ENCODE assay signal across 14 cellular contexts in genomic region chr1:93593868-93594602, GRCh38.
A peak's percentile ranks its signal among the peaks of the same experiment; 100 is the strongest.
DNase-seq lines count a peak whose midpoint lies in the region; ATAC-seq, FAIRE-seq and TF ChIP-seq lines count a peak whose summit lies in the region.
"Had no signal": no experiment of that assay in that cellular context is flagged by ENCODE, and none has a peak within 500 bp of the region (broad histone marks: within the 10 kb centered on the region; RNA-seq: fewer than 3 reads in every experiment).

No MANE protein-coding gene starts in this region.

- peak overlapping the region; percentile 5 for H3K4me3 Mint-ChIP-seq in mesothelial cell of epicardium
- H3K4me3 Mint-ChIP-seq: CD4-positive, CD25-positive, alpha-beta regulatory T cell had no signal

- DNase-seq in NCI-H510A (lab: John Stamatoyannopoulos, UW) = peak; percentile 20
- no peak for DNase-seq in bronchial epithelial cell (ENCODE audit: low read depth)
- no peak for DNase-seq in mesothelial cell of epicardium (ENCODE audit: low spot score in 2 of 2, unreplicated experiment in 2 of 2)
- no peak for DNase-seq in suprapubic skin (ENCODE audit: low spot score in 2 of 2)
- DNase-seq in medulla oblongata (ENCODE audit: extremely low spot score) = no peak
- DNase-seq in CD1c-positive myeloid dendritic cell (ENCODE audit: extremely low spot score) = no peak
- DNase-seq in activated CD4-positive, alpha-beta T cell treated with anti-CD3 and anti-CD28 coated beads for 4 hours = no peak
- DNase-seq: activated naive CD4-positive, alpha-beta T cell; CD4-positive, CD25-positive, alpha-beta regulatory T cell; GDM1; kidney glomerular epithelial cell had no signal

- H3K9me3 Mint-ChIP-seq in mesothelial cell of epicardium = no peaks in the 10 kb centered on the region
- H3K9me3 Mint-ChIP-seq: CD4-positive, CD25-positive, alpha-beta regulatory T cell had no signal

- peaks cover 77% of the 10 kb centered on the region for H3K4me1 Mint-ChIP-seq in mesothelial cell of epicardium

- FAIRE-seq in bronchial epithelial cell (lab: Jason Lieb, UNC) = peak; percentile 18

- H3K4me1 ChIP-seq in suprapubic skin = peaks cover 67% of the 10 kb centered on the region

- ATAC-seq in GM21515 (IDR thresholded peaks at IDR 0.05; ENCODE audit: unreplicated experiment) = no peak
- ATAC-seq: SK-N-SH treated with all-trans-retinoic acid at 6 μM for 48 hours had no signal

- no peak for TF ChIP-seq POLR2A in suprapubic skin (IDR thresholded peaks at IDR 0.05)

- H3K36me3 Mint-ChIP-seq in mesothelial cell of epicardium = no peaks in the 10 kb centered on the region
- H3K36me3 Mint-ChIP-seq: CD4-positive, CD25-positive, alpha-beta regulatory T cell had no signal

- TF ChIP-seq EP300 in suprapubic skin (IDR thresholded peaks at IDR 0.05) = no peak

- no peaks in the 10 kb centered on the region for H3K27me3 Mint-ChIP-seq in mesothelial cell of epicardium (ENCODE audit: low read depth)

- TF ChIP-seq CTCF in bronchial epithelial cell (IDR thresholded peaks at IDR 0.05; ENCODE audit: insufficient read depth, low read length, severe bottlenecking) = no peak
- no peak for TF ChIP-seq CTCF in mesothelial cell of epicardium (IDR thresholded peaks at IDR 0.05; ENCODE audit: unreplicated experiment)
- TF ChIP-seq CTCF in suprapubic skin (IDR thresholded peaks at IDR 0.05) = no peak

- WGBS in suprapubic skin = 77% methylated on average over 13 of the region's 13 CpGs

- H3K9me3 ChIP-seq in suprapubic skin = no peaks in the 10 kb centered on the region
- H3K9me3 ChIP-seq: tibial nerve had no signal

- H3K4me3 ChIP-seq in bronchial epithelial cell (ENCODE audit: low read depth, low read length) = no peak overlapping the region
- no peak overlapping the region for H3K4me3 ChIP-seq in suprapubic skin
- H3K4me3 ChIP-seq: tibial nerve had no signal

- H3K27ac Mint-ChIP-seq in mesothelial cell of epicardium = peak overlapping the region; percentile 68
- H3K27ac Mint-ChIP-seq: CD4-positive, CD25-positive, alpha-beta regulatory T cell had no signal

- H3K27me3 ChIP-seq in bronchial epithelial cell (ENCODE audit: control insufficient read depth, insufficient read depth, low read length) = no peaks in the 10 kb centered on the region
- no peaks in the 10 kb centered on the region for H3K27me3 ChIP-seq in suprapubic skin
- H3K27me3 ChIP-seq: tibial nerve had no signal

- peak overlapping the region; percentile 20 for H3K27ac ChIP-seq in suprapubic skin

- H3K36me3 ChIP-seq in bronchial epithelial cell (ENCODE audit: control insufficient read depth, insufficient read depth, low read length) (peaks cover 20% of the 10 kb centered on the region), suprapubic skin (peaks cover 3% of the 10 kb centered on the region)
